ENCODE assay signal across 1 cellular context in the genomic region with DNA sequence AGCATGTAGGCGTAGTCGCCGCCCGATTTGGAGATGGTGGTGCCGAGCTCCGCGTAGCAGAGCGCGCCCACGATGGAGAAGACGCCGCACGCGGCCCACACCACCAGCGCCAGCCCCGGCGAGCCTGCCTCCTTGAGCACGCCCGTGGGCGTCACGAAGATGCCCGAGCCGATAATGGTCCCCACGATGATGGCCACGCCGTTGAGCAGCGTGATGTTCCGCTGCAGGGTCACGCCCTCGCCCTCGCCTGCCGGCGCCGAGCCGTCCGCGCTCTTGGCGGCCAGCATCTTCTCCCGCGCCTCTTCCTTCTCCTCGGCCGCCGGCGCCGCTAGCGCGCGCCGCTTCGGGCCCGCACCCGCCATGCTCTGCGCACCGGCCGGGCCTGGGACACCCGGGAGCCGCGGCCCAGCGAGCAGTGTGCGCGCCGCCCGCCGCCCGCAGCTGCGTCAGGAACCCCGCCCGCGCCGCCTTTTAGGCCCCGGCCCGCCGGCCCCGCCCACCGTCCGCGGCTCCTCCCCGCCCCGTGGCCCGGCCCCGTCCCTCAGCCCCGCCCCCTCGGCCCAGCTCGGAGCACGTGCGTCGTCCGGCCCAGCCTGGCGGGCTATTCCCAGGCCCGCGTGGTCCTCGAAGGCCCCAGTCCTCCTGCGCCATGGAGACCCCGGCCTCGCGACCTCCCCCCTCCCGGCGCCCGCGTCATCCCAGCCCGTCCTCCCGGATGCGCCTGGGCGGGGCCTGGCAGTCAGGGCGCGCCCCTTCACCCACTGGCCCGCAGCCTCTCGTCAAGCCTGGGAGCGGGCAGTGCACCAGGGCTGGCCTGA.
TF ChIP-seq lines count a peak whose summit lies in the region.

TSS of gene SLC7A5 (minus strand) at position 447 of the 818 bp plus-strand sequence. CDS start at position 362, 85 bp downstream.

TF ChIP-seq in HepG2, 621 proteins besides CTCF, POLR2A, EP300 and RAD21 (continued from another document and continues in another):
- TF ChIP-seq ZBED4 (CRISPR knock-in tag; IDR thresholded peaks at IDR 0.05; ENCODE audit: borderline replicate concordance) (peak; percentile 42; the same call in 1 of the 2 replicates), ZNF790 (CRISPR knock-in tag; IDR thresholded peaks at IDR 0.05; ENCODE audit: borderline replicate concordance) (peak; percentile 34; the same call in 1 of the 2 replicates), RXRB (CRISPR knock-in tag; IDR thresholded peaks at IDR 0.05; ENCODE audit: borderline replicate concordance) (peak; percentile 38; the same call in 1 of the 2 replicates), MNT (IDR thresholded peaks at IDR 0.05) (peak; percentile 23; the same call in 1 of the 2 replicates), HOXD1 (CRISPR knock-in tag; IDR thresholded peaks at IDR 0.05) (0 out of 2 replicates have a peak, but pooled peaks have one; percentile 22), TOE1 (CRISPR knock-in tag; IDR thresholded peaks at IDR 0.05) (peak; percentile 52; the same call in 1 of the 2 replicates), ZNF782 (CRISPR knock-in tag; IDR thresholded peaks at IDR 0.05; ENCODE audit: borderline replicate concordance) (peak; percentile 87; the same call in 1 of the 2 replicates), ZNF724P (CRISPR knock-in tag; IDR thresholded peaks at IDR 0.05; ENCODE audit: borderline replicate concordance) (peak; percentile 92; the same call in 1 of the 2 replicates), ZNF101 (CRISPR knock-in tag; IDR thresholded peaks at IDR 0.05; ENCODE audit: borderline replicate concordance, low read depth) (0 out of 2 replicates have a peak, but pooled peaks have one; percentile 69), LBX2 (CRISPR knock-in tag; IDR thresholded peaks at IDR 0.05; ENCODE audit: borderline replicate concordance) (peak; percentile 92; the same call in 1 of the 2 replicates), ZNF136 (CRISPR knock-in tag; IDR thresholded peaks at IDR 0.05; ENCODE audit: low read depth) (0 out of 2 replicates have a peak, but pooled peaks have one; percentile 49), ARNT2 (CRISPR knock-in tag; IDR thresholded peaks at IDR 0.05; ENCODE audit: low read depth) (peak; percentile 97), ZNF225 (CRISPR knock-in tag; IDR thresholded peaks at IDR 0.05) (peak; percentile 74; the same call in 1 of the 2 replicates), KLF11 (CRISPR knock-in tag; IDR thresholded peaks at IDR 0.05) (0 out of 2 replicates have a peak, but pooled peaks have one; percentile 57), ZNF576 (CRISPR knock-in tag; IDR thresholded peaks at IDR 0.05) (peak; percentile 95), ZNF337 (CRISPR knock-in tag; IDR thresholded peaks at IDR 0.05; ENCODE audit: borderline replicate concordance, low read depth) (0 out of 2 replicates have a peak, but pooled peaks have one; percentile 22), MXD1 (CRISPR knock-in tag; IDR thresholded peaks at IDR 0.05) (peak; percentile 88; the same call in 1 of the 2 replicates), AGO2 (optimal IDR thresholded peaks at IDR 0.05; ENCODE audit: low read depth, low read length) (peak; percentile 58), ARID5B (CRISPR knock-in tag; IDR thresholded peaks at IDR 0.05) (peak; percentile 71), ZIK1 (CRISPR knock-in tag; IDR thresholded peaks at IDR 0.05; ENCODE audit: borderline replicate concordance, low read depth) (peak; percentile 91), MED1 (CRISPR knock-in tag; IDR thresholded peaks at IDR 0.05) (peak; percentile 69), ZNF841 (CRISPR knock-in tag; IDR thresholded peaks at IDR 0.05; ENCODE audit: borderline replicate concordance) (peak; percentile 92; the same call in 1 of the 2 replicates)
- TF ChIP-seq, protein P1, sequence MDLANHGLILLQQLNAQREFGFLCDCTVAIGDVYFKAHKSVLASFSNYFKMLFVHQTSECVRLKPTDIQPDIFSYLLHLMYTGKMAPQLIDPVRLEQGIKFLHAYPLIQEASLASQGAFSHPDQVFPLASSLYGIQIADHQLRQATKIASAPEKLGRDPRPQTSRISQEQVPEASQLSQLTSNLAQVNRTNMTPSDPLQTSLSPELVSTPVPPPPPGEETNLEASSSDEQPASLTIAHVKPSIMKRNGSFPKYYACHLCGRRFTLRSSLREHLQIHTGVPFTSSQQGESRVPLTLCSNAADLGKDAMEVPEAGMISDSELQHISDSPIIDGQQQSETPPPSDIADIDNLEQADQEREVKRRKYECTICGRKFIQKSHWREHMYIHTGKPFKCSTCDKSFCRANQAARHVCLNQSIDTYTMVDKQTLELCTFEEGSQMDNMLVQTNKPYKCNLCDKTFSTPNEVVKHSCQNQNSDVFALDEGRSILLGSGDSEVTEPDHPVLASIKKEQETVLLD (CRISPR knock-in tag; IDR thresholded peaks at IDR 0.05; ENCODE audit: low read depth), result peak; percentile 67; the same call in 1 of the 2 replicates
- TF ChIP-seq, protein P2, sequence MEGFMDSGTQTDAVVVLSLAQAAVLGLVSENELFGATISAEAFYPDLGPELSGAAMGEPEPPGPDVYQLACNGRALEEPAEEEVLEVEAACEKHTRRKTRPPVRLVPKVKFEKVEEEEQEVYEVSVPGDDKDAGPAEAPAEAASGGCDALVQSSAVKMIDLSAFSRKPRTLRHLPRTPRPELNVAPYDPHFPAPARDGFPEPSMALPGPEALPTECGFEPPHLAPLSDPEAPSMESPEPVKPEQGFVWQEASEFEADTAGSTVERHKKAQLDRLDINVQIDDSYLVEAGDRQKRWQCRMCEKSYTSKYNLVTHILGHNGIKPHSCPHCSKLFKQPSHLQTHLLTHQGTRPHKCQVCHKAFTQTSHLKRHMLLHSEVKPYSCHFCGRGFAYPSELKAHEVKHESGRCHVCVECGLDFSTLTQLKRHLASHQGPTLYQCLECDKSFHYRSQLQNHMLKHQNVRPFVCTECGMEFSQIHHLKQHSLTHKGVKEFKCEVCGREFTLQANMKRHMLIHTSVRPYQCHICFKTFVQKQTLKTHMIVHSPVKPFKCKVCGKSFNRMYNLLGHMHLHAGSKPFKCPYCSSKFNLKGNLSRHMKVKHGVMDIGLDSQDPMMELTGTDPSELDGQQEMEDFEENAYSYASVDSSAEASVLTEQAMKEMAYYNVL (CRISPR knock-in tag; IDR thresholded peaks at IDR 0.05; ENCODE audit: borderline replicate concordance), result peak; percentile 71; the same call in 1 of the 2 replicates
- TF ChIP-seq, protein P3, sequence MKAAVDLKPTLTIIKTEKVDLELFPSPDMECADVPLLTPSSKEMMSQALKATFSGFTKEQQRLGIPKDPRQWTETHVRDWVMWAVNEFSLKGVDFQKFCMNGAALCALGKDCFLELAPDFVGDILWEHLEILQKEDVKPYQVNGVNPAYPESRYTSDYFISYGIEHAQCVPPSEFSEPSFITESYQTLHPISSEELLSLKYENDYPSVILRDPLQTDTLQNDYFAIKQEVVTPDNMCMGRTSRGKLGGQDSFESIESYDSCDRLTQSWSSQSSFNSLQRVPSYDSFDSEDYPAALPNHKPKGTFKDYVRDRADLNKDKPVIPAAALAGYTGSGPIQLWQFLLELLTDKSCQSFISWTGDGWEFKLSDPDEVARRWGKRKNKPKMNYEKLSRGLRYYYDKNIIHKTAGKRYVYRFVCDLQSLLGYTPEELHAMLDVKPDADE (CRISPR knock-in tag; IDR thresholded peaks at IDR 0.05), result peak; percentile 96; the same call in 1 of the 2 replicates
- TF ChIP-seq, protein P4, sequence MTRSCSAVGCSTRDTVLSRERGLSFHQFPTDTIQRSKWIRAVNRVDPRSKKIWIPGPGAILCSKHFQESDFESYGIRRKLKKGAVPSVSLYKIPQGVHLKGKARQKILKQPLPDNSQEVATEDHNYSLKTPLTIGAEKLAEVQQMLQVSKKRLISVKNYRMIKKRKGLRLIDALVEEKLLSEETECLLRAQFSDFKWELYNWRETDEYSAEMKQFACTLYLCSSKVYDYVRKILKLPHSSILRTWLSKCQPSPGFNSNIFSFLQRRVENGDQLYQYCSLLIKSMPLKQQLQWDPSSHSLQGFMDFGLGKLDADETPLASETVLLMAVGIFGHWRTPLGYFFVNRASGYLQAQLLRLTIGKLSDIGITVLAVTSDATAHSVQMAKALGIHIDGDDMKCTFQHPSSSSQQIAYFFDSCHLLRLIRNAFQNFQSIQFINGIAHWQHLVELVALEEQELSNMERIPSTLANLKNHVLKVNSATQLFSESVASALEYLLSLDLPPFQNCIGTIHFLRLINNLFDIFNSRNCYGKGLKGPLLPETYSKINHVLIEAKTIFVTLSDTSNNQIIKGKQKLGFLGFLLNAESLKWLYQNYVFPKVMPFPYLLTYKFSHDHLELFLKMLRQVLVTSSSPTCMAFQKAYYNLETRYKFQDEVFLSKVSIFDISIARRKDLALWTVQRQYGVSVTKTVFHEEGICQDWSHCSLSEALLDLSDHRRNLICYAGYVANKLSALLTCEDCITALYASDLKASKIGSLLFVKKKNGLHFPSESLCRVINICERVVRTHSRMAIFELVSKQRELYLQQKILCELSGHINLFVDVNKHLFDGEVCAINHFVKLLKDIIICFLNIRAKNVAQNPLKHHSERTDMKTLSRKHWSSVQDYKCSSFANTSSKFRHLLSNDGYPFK (CRISPR knock-in tag; IDR thresholded peaks at IDR 0.05; ENCODE audit: borderline replicate concordance), result peak; percentile 49; the same call in 1 of the 2 replicates
